In genomic region chr19:56927791-56928207, GRCh38 we compare ENCODE assay signal across 1 cellular context.
TF ChIP-seq lines count a peak whose summit lies in the region.

No MANE protein-coding gene starts in this region.

TF ChIP-seq in HepG2, 621 proteins besides CTCF, POLR2A, EP300 and RAD21 (continued from another document and continues in another):
- peak; percentile 15; the same call in 1 of the 2 replicates for TF ChIP-seq HNF1A (IDR thresholded peaks at IDR 0.05; ENCODE audit: low read depth)
- TF ChIP-seq HNF1A (CRISPR knock-in tag; IDR thresholded peaks at IDR 0.05; ENCODE audit: borderline replicate concordance), result no peak
- no peak for TF ChIP-seq MTA3 (CRISPR knock-in tag; IDR thresholded peaks at IDR 0.05)
- TF ChIP-seq GLI4 (CRISPR knock-in tag; IDR thresholded peaks at IDR 0.05; ENCODE audit: borderline replicate concordance), result no peak
- TF ChIP-seq SRSF4 (IDR thresholded peaks at IDR 0.05; ENCODE audit: low read depth, low read length, poor library complexity, severe bottlenecking), result no peak
- no peak for TF ChIP-seq ZMAT5 (CRISPR knock-in tag; IDR thresholded peaks at IDR 0.05; ENCODE audit: borderline replicate concordance, low read depth)
- no peak for TF ChIP-seq NONO (IDR thresholded peaks at IDR 0.05)
- 0 out of 2 replicates have a peak, but pooled peaks have one; percentile 24 for TF ChIP-seq NONO (CRISPR knock-in tag; conservative IDR thresholded peaks at IDR 0.05)
- no peak for TF ChIP-seq ZNF772 (CRISPR knock-in tag; IDR thresholded peaks at IDR 0.05)
- peak; percentile 56; the same call in 1 of the 2 replicates for TF ChIP-seq HOMEZ (CRISPR knock-in tag; IDR thresholded peaks at IDR 0.05; ENCODE audit: low read depth)
- 0 out of 2 replicates have a peak, but pooled peaks have one; percentile 36 for TF ChIP-seq ARID2 (CRISPR knock-in tag; IDR thresholded peaks at IDR 0.05; ENCODE audit: borderline replicate concordance)
- TF ChIP-seq ZNF367 (CRISPR knock-in tag; IDR thresholded peaks at IDR 0.05; ENCODE audit: borderline replicate concordance), result no peak
- TF ChIP-seq FOXJ3 (CRISPR knock-in tag; IDR thresholded peaks at IDR 0.05; ENCODE audit: borderline replicate concordance), result no peak
- no peak for TF ChIP-seq CREB1 (IDR thresholded peaks at IDR 0.05)
- 0 out of 2 replicates have a peak, but pooled peaks have one; percentile 36 for TF ChIP-seq CREB1 (CRISPR knock-in tag; IDR thresholded peaks at IDR 0.05)
- TF ChIP-seq ZC3H13 (CRISPR knock-in tag; IDR thresholded peaks at IDR 0.05), result 0 out of 2 replicates have a peak, but pooled peaks have one; percentile 20
- TF ChIP-seq HIC2 (CRISPR knock-in tag; IDR thresholded peaks at IDR 0.05; ENCODE audit: low read depth), result peak; percentile 35; the same call in 1 of the 2 replicates
- TF ChIP-seq GATA4 (IDR thresholded peaks at IDR 0.05; ENCODE audit: borderline replicate concordance, low read depth), result peak; percentile 73; the same call in 1 of the 2 replicates
- no peak for TF ChIP-seq HES4 (CRISPR knock-in tag; IDR thresholded peaks at IDR 0.05; ENCODE audit: borderline replicate concordance)
- 0 out of 2 replicates have a peak, but pooled peaks have one; percentile 31 for TF ChIP-seq ARNTL (CRISPR knock-in tag; IDR thresholded peaks at IDR 0.05)
- no peak for TF ChIP-seq ZNF572 (CRISPR knock-in tag; IDR thresholded peaks at IDR 0.05)
- TF ChIP-seq ZBTB34 (CRISPR knock-in tag; IDR thresholded peaks at IDR 0.05), result 0 out of 2 replicates have a peak, but pooled peaks have one; percentile 20
- TF ChIP-seq ZBTB7A (CRISPR knock-in tag; IDR thresholded peaks at IDR 0.05), result no peak
- TF ChIP-seq CREB3 (CRISPR knock-in tag; IDR thresholded peaks at IDR 0.05), result no peak
- TF ChIP-seq LRRFIP1 (CRISPR knock-in tag; conservative IDR thresholded peaks at IDR 0.05), result no peak
- TF ChIP-seq ZNF362 (CRISPR knock-in tag; IDR thresholded peaks at IDR 0.05; ENCODE audit: borderline replicate concordance), result no peak
- TF ChIP-seq ZNF609 (CRISPR knock-in tag; IDR thresholded peaks at IDR 0.05; ENCODE audit: borderline replicate concordance), result no peak; the same call in 1 of the 2 replicates
- 0 out of 2 replicates have a peak, but pooled peaks have one; percentile 31 for TF ChIP-seq BATF2 (CRISPR knock-in tag; IDR thresholded peaks at IDR 0.05)
- peak; percentile 46 for TF ChIP-seq MEF2D (CRISPR knock-in tag; IDR thresholded peaks at IDR 0.05)
- TF ChIP-seq GABPA (IDR thresholded peaks at IDR 0.05; ENCODE audit: low read depth, low read length), result no peak
- peak; percentile 56; the same call in 1 of the 2 replicates for TF ChIP-seq GABPA (CRISPR knock-in tag; IDR thresholded peaks at IDR 0.05; ENCODE audit: low read depth)
- TF ChIP-seq PREB (CRISPR knock-in tag; IDR thresholded peaks at IDR 0.05), result no peak
- peak; percentile 27; the same call in 1 of the 2 replicates for TF ChIP-seq ZBTB20 (CRISPR knock-in tag; IDR thresholded peaks at IDR 0.05; ENCODE audit: borderline replicate concordance, low read depth)
- TF ChIP-seq NFKBIZ (CRISPR knock-in tag; IDR thresholded peaks at IDR 0.05), result no peak
- 0 out of 2 replicates have a peak, but pooled peaks have one; percentile 31 for TF ChIP-seq ZSCAN21 (CRISPR knock-in tag; IDR thresholded peaks at IDR 0.05; ENCODE audit: borderline replicate concordance)
- 0 out of 2 replicates have a peak, but pooled peaks have one; percentile 6 for TF ChIP-seq ZNF644 (CRISPR knock-in tag; IDR thresholded peaks at IDR 0.05; ENCODE audit: low read depth)
